Comparison of ENCODE assay signal across 9 cellular contexts in genomic region chr17:20266806-20267458, GRCh38.
A peak's percentile ranks its signal among the peaks of the same experiment; 100 is the strongest.
DNase-seq lines count a peak whose midpoint lies in the region; TF ChIP-seq lines count a peak whose summit lies in the region.
"Had no signal": no experiment of that assay in that cellular context is flagged by ENCODE, and none has a peak within 500 bp of the region (broad histone marks: within the 10 kb centered on the region; RNA-seq: fewer than 3 reads in every experiment).

No MANE protein-coding gene starts in this region.

- H3K9me3 Mint-ChIP-seq in activated CD4-positive, alpha-beta memory T cell treated with anti-CD3 and anti-CD28 coated beads for 36 hours, result no peaks in the 10 kb centered on the region
- no peaks in the 10 kb centered on the region for H3K9me3 Mint-ChIP-seq in glutamatergic neuron (ENCODE audit: unreplicated experiment)

- CTCF ChIA-PET in activated CD4-positive, alpha-beta memory T cell treated with anti-CD3 and anti-CD28 coated beads for 36 hours (lab: Charles Lee), result no interaction called here

- no peaks in the 10 kb centered on the region for H3K27me3 Mint-ChIP-seq in activated CD4-positive, alpha-beta memory T cell treated with anti-CD3 and anti-CD28 coated beads for 36 hours
- H3K27me3 Mint-ChIP-seq in glutamatergic neuron (ENCODE audit: unreplicated experiment), result no peaks in the 10 kb centered on the region

- H3K36me3 Mint-ChIP-seq in activated CD4-positive, alpha-beta memory T cell treated with anti-CD3 and anti-CD28 coated beads for 36 hours, result no peaks in the 10 kb centered on the region
- H3K36me3 Mint-ChIP-seq in glutamatergic neuron (ENCODE audit: unreplicated experiment), result no peaks in the 10 kb centered on the region

- H3K27me3 ChIP-seq in colonic mucosa, result no peaks in the 10 kb centered on the region
- H3K27me3 ChIP-seq: esophagus muscularis mucosa had no signal

- H3K4me3 Mint-ChIP-seq in activated CD4-positive, alpha-beta memory T cell treated with anti-CD3 and anti-CD28 coated beads for 36 hours, result no peak overlapping the region
- no peak overlapping the region for H3K4me3 Mint-ChIP-seq in glutamatergic neuron (ENCODE audit: unreplicated experiment)

- in situ Hi-C loops in astrocyte of the spinal cord (cut with HindIII; ENCODE audit: low sequenced_read_pairs), result no loop called here

- intact Hi-C loops in colonic mucosa (cut with DNase I), result no loop called here
- intact Hi-C loops in activated CD4-positive, alpha-beta memory T cell treated with anti-CD3 and anti-CD28 coated beads for 36 hours (cut with micrococcal nuclease), result no loop called here

- no peaks in the 10 kb centered on the region for H3K4me1 ChIP-seq in colonic mucosa
- H3K4me1 ChIP-seq: esophagus muscularis mucosa had no signal

- H3K9ac ChIP-seq in colonic mucosa (ENCODE audit: low read depth in 2 of 2, low read length in 2 of 2), result no peak overlapping the region

- POLR2A ChIA-PET in activated CD4-positive, alpha-beta memory T cell treated with anti-CD3 and anti-CD28 coated beads for 36 hours (lab: Charles Lee), result no interaction called here

- TF ChIP-seq CTCF in astrocyte of the spinal cord (IDR thresholded peaks at IDR 0.05; ENCODE audit: low read depth, low read length) (no peak), colonic mucosa (IDR thresholded peaks at IDR 0.05) (no peak), glutamatergic neuron (IDR thresholded peaks at IDR 0.05; ENCODE audit: partially characterized antibody, unreplicated experiment) (no peak)

- DNase-seq in NCI-H1436 (lab: John Stamatoyannopoulos, UW) (peak; percentile 53), NCI-H1436 treated with DMSO at 0.1 percent for 48 hours (lab: John Stamatoyannopoulos, UW) (no peak), NCI-H128 (lab: John Stamatoyannopoulos, UW; ENCODE audit: unreplicated experiment) (peak; percentile 4), astrocyte of the spinal cord (ENCODE audit: low read depth, low spot score) (peak; percentile 65), non-pigmented ciliary epithelial cell (ENCODE audit: low read depth) (peak; percentile 34), colonic mucosa (no peak), glutamatergic neuron (no peak)
- no peak for DNase-seq in activated CD4-positive, alpha-beta memory T cell treated with anti-CD3 and anti-CD28 coated beads for 36 hours

- H3K4me3 ChIP-seq in astrocyte of the spinal cord (ENCODE audit: low read depth, low read length) (no peak overlapping the region), colonic mucosa (no peak overlapping the region)
- H3K4me3 ChIP-seq: esophagus muscularis mucosa had no signal

- H3K27ac ChIP-seq in colonic mucosa, result no peak overlapping the region
- H3K27ac ChIP-seq: esophagus muscularis mucosa had no signal

- H3K27ac Mint-ChIP-seq in activated CD4-positive, alpha-beta memory T cell treated with anti-CD3 and anti-CD28 coated beads for 36 hours, result no peak overlapping the region
- no peak overlapping the region for H3K27ac Mint-ChIP-seq in glutamatergic neuron (ENCODE audit: unreplicated experiment)

- H3K36me3 ChIP-seq in colonic mucosa, result no peaks in the 10 kb centered on the region
- H3K36me3 ChIP-seq: esophagus muscularis mucosa had no signal

- H3K9me3 ChIP-seq in colonic mucosa, result no peaks in the 10 kb centered on the region
- H3K9me3 ChIP-seq: esophagus muscularis mucosa had no signal

- H3K4me1 Mint-ChIP-seq in activated CD4-positive, alpha-beta memory T cell treated with anti-CD3 and anti-CD28 coated beads for 36 hours (ENCODE audit: low read depth), result peaks cover 72% of the 10 kb centered on the region
- peaks cover 12% of the 10 kb centered on the region for H3K4me1 Mint-ChIP-seq in glutamatergic neuron (ENCODE audit: low read depth, unreplicated experiment)

Comparison
In these comparisons a context has a peak if more than half of its experiments do, and no peak if none do; other contexts are left out.
1. DNase-seq: peak in NCI-H1436 (single experiment), NCI-H128 (single experiment), astrocyte of the spinal cord (single experiment) and non-pigmented ciliary epithelial cell (single experiment); none in NCI-H1436 treated with DMSO at 0.1 percent for 48 hours (single experiment), colonic mucosa (single experiment), activated CD4-positive, alpha-beta memory T cell treated with anti-CD3 and anti-CD28 coated beads for 36 hours (single experiment) and glutamatergic neuron (single experiment).